In the genomic region with DNA sequence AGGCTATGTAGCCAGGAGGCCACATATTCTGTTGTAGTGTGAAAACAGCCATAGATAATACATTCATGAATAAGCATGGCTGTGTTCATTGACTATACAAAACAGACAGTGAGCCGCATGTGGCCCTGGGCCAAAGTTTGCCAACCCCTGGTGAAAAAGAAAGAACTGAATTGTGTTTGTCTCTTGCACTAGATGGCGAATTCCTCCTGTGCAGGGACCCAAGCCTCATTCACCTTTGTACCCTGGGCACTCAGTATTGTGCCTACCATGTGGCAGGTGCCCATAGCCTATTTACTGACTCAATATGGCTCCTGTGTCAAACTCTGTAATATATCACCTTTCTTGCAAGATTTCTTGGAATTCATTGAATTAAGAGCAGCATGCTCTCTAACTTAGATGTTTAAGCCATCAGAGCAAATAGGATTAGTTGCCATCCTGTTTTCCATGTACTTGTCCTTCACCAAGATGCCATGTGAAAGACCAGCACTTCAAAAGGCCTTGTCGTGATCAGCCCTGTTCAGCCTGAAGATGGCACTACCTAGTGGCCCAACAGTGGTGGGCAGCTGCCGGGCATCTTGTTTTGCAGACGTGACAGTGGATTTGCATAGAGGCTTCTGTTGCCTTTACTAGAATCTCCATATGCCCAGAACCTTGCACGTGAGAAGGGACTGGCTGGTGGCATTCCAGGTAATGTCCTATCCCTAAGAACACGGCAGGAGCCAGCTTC, we compare ENCODE assay signal across 12 cellular contexts. TPM values are rescaled to one million over a fixed set of nuclear protein-coding genes. Genes with fewer than 3 reads are reported as not detected.
A peak's percentile ranks its signal among the peaks of the same experiment; 100 is the strongest.
DNase-seq lines count a peak whose midpoint lies in the region; ATAC-seq and TF ChIP-seq lines count a peak whose summit lies in the region.
"Had no signal": no experiment of that assay in that cellular context is flagged by ENCODE, and none has a peak within 500 bp of the region (broad histone marks: within the 10 kb centered on the region; RNA-seq: fewer than 3 reads in every experiment).

No MANE protein-coding gene starts in this region.

- no peak for TF ChIP-seq CTCF in MCF 10A (IDR thresholded peaks at IDR 0.05; ENCODE audit: unreplicated experiment)
- no peak for TF ChIP-seq CTCF in breast epithelium (IDR thresholded peaks at IDR 0.05)
- TF ChIP-seq CTCF in RWPE2 (IDR thresholded peaks at IDR 0.05; ENCODE audit: poor library complexity, severe bottlenecking): no peak

- H3K36me3 ChIP-seq in breast epithelium: no peaks in the 10 kb centered on the region
- H3K36me3 ChIP-seq in RWPE2 (ENCODE audit: low read depth): no peaks in the 10 kb centered on the region
- H3K36me3 ChIP-seq: heart right ventricle, left lung, neutrophil had no signal

- POLR2A ChIA-PET in MCF 10A (lab: Yijun Ruan, JAX): no interaction called here

- no peak overlapping the region for H3K4me3 Mint-ChIP-seq in MCF 10A (ENCODE audit: unreplicated experiment)
- H3K4me3 Mint-ChIP-seq: effector memory CD8-positive, alpha-beta T cell had no signal

- H3K36me3 Mint-ChIP-seq in MCF 10A (ENCODE audit: insufficient read depth, unreplicated experiment): no peaks in the 10 kb centered on the region

- H3K4me1 Mint-ChIP-seq in MCF 10A (ENCODE audit: insufficient read depth, unreplicated experiment): no peaks in the 10 kb centered on the region

- no peaks in the 10 kb centered on the region for H3K9me3 ChIP-seq in breast epithelium
- H3K9me3 ChIP-seq in RWPE2 (ENCODE audit: severe bottlenecking): no peaks in the 10 kb centered on the region
- H3K9me3 ChIP-seq: left lung, neutrophil had no signal

- H3K27ac ChIP-seq in breast epithelium (no peak overlapping the region), RWPE2 (ENCODE audit: poor library complexity, severe bottlenecking) (no peak overlapping the region)
- H3K27ac ChIP-seq: heart right ventricle, left lung, neutrophil had no signal

- peak; percentile 31; the same call in 1 of the 3 replicates for ATAC-seq in RWPE2 (ENCODE audit: low read depth)

- no peak overlapping the region for H3K4me3 ChIP-seq in breast epithelium
- no peak overlapping the region for H3K4me3 ChIP-seq in RWPE2 (ENCODE audit: severe bottlenecking)
- H3K4me3 ChIP-seq: heart right ventricle, left lung had no signal

- CTCF ChIA-PET in MCF 10A (lab: Yijun Ruan, JAX): interaction anchor here (0.6 to 1.4 kb wide), 3 partner anchors 43 to 324 kb away, joined by 3 to 7 read pairs (median 4); no protein-coding TSS in a partner anchor

- TF ChIP-seq POLR2A in breast epithelium (IDR thresholded peaks at IDR 0.05): no peak

- no peaks in the 10 kb centered on the region for H3K27me3 Mint-ChIP-seq in MCF 10A (ENCODE audit: insufficient read depth, unreplicated experiment)
- H3K27me3 Mint-ChIP-seq: effector memory CD8-positive, alpha-beta T cell had no signal

- no peak overlapping the region for H3K27ac Mint-ChIP-seq in MCF 10A (ENCODE audit: low read depth, unreplicated experiment)
- H3K27ac Mint-ChIP-seq: effector memory CD8-positive, alpha-beta T cell had no signal

- H3K27me3 ChIP-seq in breast epithelium: no peaks in the 10 kb centered on the region
- H3K27me3 ChIP-seq in RWPE2 (ENCODE audit: insufficient read depth, poor library complexity, severe bottlenecking): no peaks in the 10 kb centered on the region
- H3K27me3 ChIP-seq: heart right ventricle, left lung, neutrophil had no signal

- H3K4me1 ChIP-seq in breast epithelium (no peaks in the 10 kb centered on the region), RWPE2 (ENCODE audit: insufficient read depth, poor library complexity, severe bottlenecking) (no peaks in the 10 kb centered on the region)

- no peaks in the 10 kb centered on the region for H3K9me3 Mint-ChIP-seq in MCF 10A (ENCODE audit: unreplicated experiment)
- H3K9me3 Mint-ChIP-seq: effector memory CD8-positive, alpha-beta T cell had no signal

- DNase-seq in MCF 10A (ENCODE audit: unreplicated experiment) (peak; percentile 9), breast epithelium (ENCODE audit: low spot score in 2 of 2) (no peak), RWPE2 (ENCODE audit: low spot score) (no peak), globus pallidus (ENCODE audit: low spot score) (peak; percentile 25), NCI-H146 (lab: John Stamatoyannopoulos, UW) (no peak), putamen (ENCODE audit: low spot score) (no peak)
- DNase-seq in stimulated activated CD4-positive, alpha-beta T cell treated with anti-CD3 and anti-CD28 coated beads, Interleukin-12 subunit alpha, Interleukin-12 subunit beta, amount 100 ng/mL, for 4 hours: no peak
- no peak for DNase-seq in stimulated activated CD4-positive, alpha-beta T cell treated with anti-CD3 and anti-CD28 coated beads, Interleukin-1b, Interleukin-23, amount 100 ng/mL, for 48 hours
- DNase-seq: left lung had no signal

- intact Hi-C loops in MCF 10A (cut with micrococcal nuclease): loop anchor here (1.0 kb wide), 1 partner anchor 164 kb away; no protein-coding TSS in a partner anchor
- intact Hi-C loops in breast epithelium (cut with DNase I; ENCODE audit: low total_unique reads): no loop called here

- no TSS peak for BruUV-seq in MCF 10A (replicated peaks; lab: Mats Ljungman, UMichigan)

RNA-seq across cellular contexts. Expression of gene CMTM7, which starts 50.9 kb away (rescaled TPM):
- total RNA-seq in MCF 10A (2022): 9.7 and 14.3 TPM in 2 replicates
- 100 to 1,000 TPM in 1 of 3 donors, 10 to 100 TPM in 2; 16.8 to 111 (median 58.0) TPM for total RNA-seq in breast epithelium

Comparison
In these comparisons a context has a peak if more than half of its experiments do, and no peak if none do; other contexts are left out.
1. DNase-seq: peak in MCF 10A (single experiment) and globus pallidus (single experiment); none in breast epithelium (0 of 2), RWPE2 (single experiment), NCI-H146 (single experiment), stimulated activated CD4-positive, alpha-beta T cell treated with anti-CD3 and anti-CD28 coated beads, Interleukin-12 subunit alpha, Interleukin-12 subunit beta, amount 100 ng/mL, for 4 hours (single experiment), putamen (single experiment) and stimulated activated CD4-positive, alpha-beta T cell treated with anti-CD3 and anti-CD28 coated beads, Interleukin-1b, Interleukin-23, amount 100 ng/mL, for 48 hours (single experiment).